14 cellular contexts compared by ENCODE assay signal in the genomic region with DNA sequence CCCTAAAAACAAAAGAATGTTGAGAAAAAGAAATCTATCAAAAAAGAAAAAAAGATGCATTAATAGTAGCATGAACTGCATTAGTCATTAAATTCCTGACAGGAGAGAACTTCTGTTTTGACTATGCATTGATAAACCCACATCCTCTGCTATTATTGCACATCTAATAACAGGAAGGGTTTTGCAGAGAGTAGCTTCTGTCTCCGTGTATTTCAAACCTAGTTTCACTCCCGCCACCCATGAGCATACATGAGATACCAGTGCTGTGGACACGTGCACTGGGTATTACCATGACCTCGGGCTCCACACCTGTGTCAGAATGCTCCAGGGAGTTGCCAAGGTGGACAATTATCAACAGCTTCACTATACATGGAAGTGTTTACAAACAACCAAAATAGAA.
DNase-seq lines count a peak whose midpoint lies in the region; ATAC-seq and TF ChIP-seq lines count a peak whose summit lies in the region.
"Had no signal": no experiment of that assay in that cellular context is flagged by ENCODE, and none has a peak within 500 bp of the region (broad histone marks: within the 10 kb centered on the region; RNA-seq: fewer than 3 reads in every experiment).

No MANE protein-coding gene starts in this region.

- ATAC-seq in GM19467 (IDR thresholded peaks at IDR 0.05; ENCODE audit: unreplicated experiment), result peak; percentile 86
- peak; percentile 89 for ATAC-seq in HG02981 (IDR thresholded peaks at IDR 0.05; ENCODE audit: unreplicated experiment)
- ATAC-seq: activated T-helper 17 cell treated with anti-CD3 and anti-CD28 coated beads, Interleukin-2, amount 50 U/mL, for 72 hours had no signal

- H3K4me1 ChIP-seq in MM.1S (ENCODE audit: low read length) (no peaks in the 10 kb centered on the region), colonic mucosa (no peaks in the 10 kb centered on the region), SJCRH30 (no peaks in the 10 kb centered on the region)

- no peaks in the 10 kb centered on the region for H3K79me2 ChIP-seq in MM.1S (ENCODE audit: low read length)

- H3K9ac ChIP-seq in MM.1S (ENCODE audit: low read length), result no peak overlapping the region
- no peak overlapping the region for H3K9ac ChIP-seq in colonic mucosa (ENCODE audit: low read depth in 2 of 2, low read length in 2 of 2)

- intact Hi-C loops in colonic mucosa (cut with DNase I), result no loop called here

- no peaks in the 10 kb centered on the region for H4K20me1 ChIP-seq in MM.1S (ENCODE audit: insufficient read depth, low read length)

- H3K27ac ChIP-seq in MM.1S (ENCODE audit: low read length) (no peak overlapping the region), colonic mucosa (no peak overlapping the region), SJCRH30 (no peak overlapping the region)

- H2AFZ ChIP-seq in MM.1S (ENCODE audit: low read length), result no peak overlapping the region

- H3K9me3 ChIP-seq in MM.1S (replicated peaks; ENCODE audit: insufficient read depth, low read length) (no peaks in the 10 kb centered on the region), colonic mucosa (no peaks in the 10 kb centered on the region), SJCRH30 (replicated peaks) (no peaks in the 10 kb centered on the region)

- peak; percentile 66 for DNase-seq in ELR (ENCODE audit: low read depth)
- peak; percentile 11 for DNase-seq in MM.1S
- DNase-seq in colonic mucosa, result no peak
- no peak for DNase-seq in KBM-7
- no peak for DNase-seq in middle frontal gyrus (ENCODE audit: extremely low spot score, low spot score)
- DNase-seq in SJCRH30, result no peak
- DNase-seq: activated CD4-positive, alpha-beta T cell treated with anti-CD3 and anti-CD28 coated beads for 1 hour; DMS153; KG1; NCI-H2081 treated with DMSO at 0.1 percent for 48 hours; trophoblast cell had no signal

- TF ChIP-seq CTCF in MM.1S (IDR thresholded peaks at IDR 0.05; ENCODE audit: low read length) (no peak), colonic mucosa (IDR thresholded peaks at IDR 0.05) (no peak)

- in situ Hi-C loops in KBM-7 (cut with MboI; ENCODE audit: low pct_unique_long_range_greater_than_20kb, low sequenced_read_pairs), result no loop called here

- no peaks in the 10 kb centered on the region for H3K9me2 ChIP-seq in MM.1S (replicated peaks; ENCODE audit: insufficient read depth, low read length)

- H3K4me3 ChIP-seq in MM.1S (ENCODE audit: low read length) (no peak overlapping the region), colonic mucosa (no peak overlapping the region), SJCRH30 (no peak overlapping the region)

- H3K36me3 ChIP-seq in MM.1S (replicated peaks; ENCODE audit: insufficient read depth, low read length) (no peaks in the 10 kb centered on the region), colonic mucosa (no peaks in the 10 kb centered on the region), SJCRH30 (no peaks in the 10 kb centered on the region)

- H3K27me3 ChIP-seq in MM.1S (replicated peaks; ENCODE audit: insufficient read depth, low read length) (no peaks in the 10 kb centered on the region), colonic mucosa (no peaks in the 10 kb centered on the region), SJCRH30 (no peaks in the 10 kb centered on the region)

- H3K4me2 ChIP-seq in MM.1S (ENCODE audit: low read depth, low read length), result no peak overlapping the region

- H3F3A ChIP-seq in MM.1S (ENCODE audit: insufficient read depth, low read length), result no peaks in the 10 kb centered on the region

Comparison
In these comparisons a context has a peak if more than half of its experiments do, and no peak if none do; other contexts are left out.
1. DNase-seq: peak in ELR (single experiment) and MM.1S (single experiment); none in colonic mucosa (single experiment), KBM-7 (single experiment), middle frontal gyrus (single experiment) and SJCRH30 (0 of 2).